Comparison of ENCODE assay signal across 23 cellular contexts in the genomic region with DNA sequence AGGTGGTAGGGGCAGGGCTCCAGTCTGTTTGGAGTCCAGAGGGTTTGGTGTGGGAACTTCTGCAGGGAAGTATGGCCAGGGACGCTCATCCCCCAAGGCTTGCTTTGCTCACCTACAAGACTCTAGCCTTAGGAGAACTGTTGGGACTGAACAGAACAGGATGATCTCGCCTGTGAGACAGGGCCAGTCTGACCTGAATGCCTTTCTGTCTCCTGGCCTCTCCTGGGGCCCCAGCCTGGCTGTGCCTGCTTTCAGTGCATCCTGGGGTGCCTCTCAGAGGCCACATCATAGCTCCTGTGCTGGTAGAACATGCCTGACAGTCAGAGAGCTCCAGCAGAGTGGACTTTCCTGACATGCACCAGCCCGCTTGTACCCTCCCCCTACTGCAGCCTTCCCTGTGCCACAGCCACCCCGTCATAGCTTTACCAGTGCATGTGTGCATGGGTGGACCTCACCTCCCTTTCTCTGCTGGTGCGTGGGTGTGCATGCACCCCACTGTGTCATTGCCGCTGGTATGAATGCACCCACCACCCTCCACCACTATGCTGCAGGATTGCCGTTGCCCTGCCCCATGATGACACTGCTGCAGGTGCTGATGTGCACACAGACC.
DNase-seq lines count a peak whose midpoint lies in the region; ATAC-seq and TF ChIP-seq lines count a peak whose summit lies in the region.
"Had no signal": no experiment of that assay in that cellular context is flagged by ENCODE, and none has a peak within 500 bp of the region (broad histone marks: within the 10 kb centered on the region; RNA-seq: fewer than 3 reads in every experiment).

No MANE protein-coding gene starts in this region.

- no peaks in the 10 kb centered on the region for H4K20me1 ChIP-seq in mammary epithelial cell (ENCODE audit: insufficient read depth, low read length)

- intact Hi-C loops in MCF 10A (cut with micrococcal nuclease), result no loop called here
- intact Hi-C loops in mammary epithelial cell (cut with micrococcal nuclease), result no loop called here
- intact Hi-C loops in upper lobe of right lung (cut with DNase I), result no loop called here

- no peaks in the 10 kb centered on the region for H3K27me3 ChIP-seq in mammary epithelial cell (ENCODE audit: insufficient read depth, low read length)
- no peaks in the 10 kb centered on the region for H3K27me3 ChIP-seq in upper lobe of right lung
- H3K27me3 ChIP-seq: BE2C had no signal

- peak; percentile 27 for ATAC-seq in upper lobe of right lung
- ATAC-seq: Panc1 had no signal

- H3K27ac Mint-ChIP-seq in MCF 10A (ENCODE audit: low read depth, unreplicated experiment), result peak overlapping the region; percentile 29
- H3K27ac Mint-ChIP-seq in chondrocyte (ENCODE audit: unreplicated experiment), result no peak overlapping the region
- H3K27ac Mint-ChIP-seq: CD14-positive monocyte had no signal

- no peak overlapping the region for H3K4me2 ChIP-seq in mammary epithelial cell (ENCODE audit: insufficient read depth, low read depth, low read length)

- H3K9me3 ChIP-seq in mammary epithelial cell (replicated peaks; ENCODE audit: insufficient read depth, low read length) (peaks cover 5% of the 10 kb centered on the region), upper lobe of right lung (no peaks in the 10 kb centered on the region)
- H3K9me3 ChIP-seq: BE2C had no signal

- H3K4me1 ChIP-seq in mammary epithelial cell (ENCODE audit: insufficient read depth, low read length) (peaks cover 13% of the 10 kb centered on the region), upper lobe of right lung (no peaks in the 10 kb centered on the region)
- H3K4me1 ChIP-seq: BE2C had no signal

- dilution Hi-C loops in mammary epithelial cell (cut with HindIII; ENCODE audit: low sequenced_read_pairs), result no loop called here

- 93% methylated on average over 5 of the region's 7 CpGs for WGBS in mammary epithelial cell (ENCODE audit: low coverage, missing lambda C conversion rate)

- H3K4me3 Mint-ChIP-seq in MCF 10A (ENCODE audit: unreplicated experiment) (no peak overlapping the region), chondrocyte (ENCODE audit: unreplicated experiment) (no peak overlapping the region)
- H3K4me3 Mint-ChIP-seq: CD14-positive monocyte had no signal

- no peak overlapping the region for H3K27ac ChIP-seq in mammary epithelial cell (ENCODE audit: insufficient read depth, low read depth, low read length)
- no peak overlapping the region for H3K27ac ChIP-seq in upper lobe of right lung
- H3K27ac ChIP-seq: 22Rv1, RWPE1 had no signal

- in situ Hi-C loops in mammary epithelial cell (cut with MboI; ENCODE audit: low sequenced_read_pairs in 2 of 2), result no loop called here

- no peaks in the 10 kb centered on the region for H3K36me3 Mint-ChIP-seq in MCF 10A (ENCODE audit: insufficient read depth, unreplicated experiment)
- peaks cover 4% of the 10 kb centered on the region for H3K36me3 Mint-ChIP-seq in chondrocyte (ENCODE audit: low read depth)
- H3K36me3 Mint-ChIP-seq: CD14-positive monocyte had no signal

- no peaks in the 10 kb centered on the region for H3K79me2 ChIP-seq in mammary epithelial cell (ENCODE audit: insufficient read depth, low read length)

- no peak overlapping the region for H3K9ac ChIP-seq in mammary epithelial cell (ENCODE audit: insufficient read depth, low read length)

- peaks cover 5% of the 10 kb centered on the region for H3K4me1 Mint-ChIP-seq in MCF 10A (ENCODE audit: insufficient read depth, unreplicated experiment)
- H3K4me1 Mint-ChIP-seq in chondrocyte (ENCODE audit: low read depth), result no peaks in the 10 kb centered on the region
- H3K4me1 Mint-ChIP-seq: CD14-positive monocyte had no signal

- no peaks in the 10 kb centered on the region for H3K27me3 Mint-ChIP-seq in MCF 10A (ENCODE audit: insufficient read depth, unreplicated experiment)
- peaks cover 33% of the 10 kb centered on the region for H3K27me3 Mint-ChIP-seq in chondrocyte (ENCODE audit: low read depth)

- H3K36me3 ChIP-seq in mammary epithelial cell (ENCODE audit: insufficient read depth, low read length) (no peaks in the 10 kb centered on the region), upper lobe of right lung (no peaks in the 10 kb centered on the region)
- H3K36me3 ChIP-seq: BE2C had no signal

- CTCF ChIA-PET in MCF 10A (lab: Yijun Ruan, JAX), result interaction anchor here (0.5 kb wide), 1 partner anchor 66 kb away, joined by 3 read pairs; no protein-coding TSS in a partner anchor
- CTCF ChIA-PET in mammary epithelial cell (lab: Charles Lee; ENCODE audit: low non-redundant PET), result interaction anchor here (0.6 kb wide), 1 partner anchor 111 kb away, joined by 11 read pairs; no protein-coding TSS in a partner anchor

- no TSS peak for BruUV-seq in MCF 10A (replicated peaks; lab: Mats Ljungman, UMichigan)
- no TSS peak for BruUV-seq in mammary epithelial cell (replicated peaks; lab: Mats Ljungman, UMichigan)

- H3K4me3 ChIP-seq in mammary epithelial cell (replicated peaks in 1 of 3; ENCODE audit: insufficient read depth in 1 of 3, low read depth in 2 of 3, low read length in 3 of 3) (no peak overlapping the region), upper lobe of right lung (no peak overlapping the region)

- POLR2A ChIA-PET in MCF 10A (lab: Yijun Ruan, JAX), result no interaction called here

- H2AFZ ChIP-seq in mammary epithelial cell (ENCODE audit: low read depth, low read length), result no peak overlapping the region

- TF ChIP-seq CTCF in MCF 10A (IDR thresholded peaks at IDR 0.05; ENCODE audit: unreplicated experiment) (no peak), mammary epithelial cell (conservative IDR thresholded peaks at IDR 0.05 in 1 of 2, IDR thresholded peaks at IDR 0.05 in 1 of 2; ENCODE audit: extremely low read depth in 1 of 2, insufficient read depth in 1 of 2, low read depth in 1 of 2, low read length in 2 of 2) (no peak), chondrocyte (IDR thresholded peaks at IDR 0.05) (no peak), upper lobe of right lung (IDR thresholded peaks at IDR 0.05) (no peak)

- DNase-seq in MCF 10A (ENCODE audit: unreplicated experiment) (no peak), mammary epithelial cell (no peak), chondrocyte (ENCODE audit: low spot score) (peak; percentile 75), kidney tubule cell (ENCODE audit: low spot score) (peak; percentile 23), upper lobe of right lung (no peak), inferior parietal cortex (ENCODE audit: extremely low spot score) (no peak), NCI-H82 treated with DMSO at 0.1 percent for 48 hours (lab: John Stamatoyannopoulos, UW; ENCODE audit: unreplicated experiment) (no peak), NOMO-1 (lab: John Stamatoyannopoulos, UW; ENCODE audit: unreplicated experiment in 2 of 2) (no peak)
- DNase-seq: BE2C, Calu3, DND-41, KG1, NCI-H1048, NCI-H1417, NCI-H1694, NCI-H2029 treated with DMSO at 0.1 percent for 48 hours, NCI-H446 treated with DMSO at 0.1 percent for 48 hours, NCI-H526, SHP77 treated with DMSO at 0.1 percent for 48 hours had no signal

- peaks cover 16% of the 10 kb centered on the region for H3K9me3 Mint-ChIP-seq in MCF 10A (ENCODE audit: unreplicated experiment)
- peaks cover 19% of the 10 kb centered on the region for H3K9me3 Mint-ChIP-seq in chondrocyte (ENCODE audit: low read depth)

Comparison
In these comparisons a context has a peak if more than half of its experiments do, and no peak if none do; other contexts are left out.
1. DNase-seq: peak in chondrocyte (single experiment) and kidney tubule cell (single experiment); none in MCF 10A (single experiment), mammary epithelial cell (single experiment), upper lobe of right lung (single experiment), inferior parietal cortex (single experiment), NCI-H82 treated with DMSO at 0.1 percent for 48 hours (single experiment) and NOMO-1 (0 of 2).